ENCODE assay signal across 21 cellular contexts in genomic region chr22:23236026-23236425, GRCh38. TPM values are rescaled to one million over a fixed set of nuclear protein-coding genes. Genes with fewer than 3 reads are reported as not detected.
DNase-seq lines count a peak whose midpoint lies in the region; ATAC-seq lines count a peak whose summit lies in the region.
"Had no signal": no experiment of that assay in that cellular context is flagged by ENCODE, and none has a peak within 500 bp of the region (broad histone marks: within the 10 kb centered on the region; RNA-seq: fewer than 3 reads in every experiment).

No MANE protein-coding gene starts in this region.

- H3K9me3 Mint-ChIP-seq in activated T-cell treated with anti-CD3 and anti-CD28 coated beads, Interleukin-2, amount 50 U/mL, for 24 hours, result no peaks in the 10 kb centered on the region
- no peaks in the 10 kb centered on the region for H3K9me3 Mint-ChIP-seq in effector memory CD8-positive, alpha-beta T cell

- H2BK12ac ChIP-seq in mesenchymal stem cell (ENCODE audit: low read length in 2 of 2), result no peak overlapping the region

- H2BK5ac ChIP-seq in mesenchymal stem cell (ENCODE audit: low read depth, low read length, poor library complexity, severe bottlenecking), result no peak overlapping the region

- H3K79me1 ChIP-seq in mesenchymal stem cell (replicated peaks; ENCODE audit: low read length, poor library complexity, severe bottlenecking), result peaks cover 58% of the 10 kb centered on the region

- H3K36me3 Mint-ChIP-seq in activated T-cell treated with anti-CD3 and anti-CD28 coated beads, Interleukin-2, amount 50 U/mL, for 24 hours (ENCODE audit: low read depth), result peaks cover 32% of the 10 kb centered on the region
- H3K36me3 Mint-ChIP-seq in effector memory CD8-positive, alpha-beta T cell (ENCODE audit: insufficient read depth), result peaks cover 14% of the 10 kb centered on the region

- H3K36me3 ChIP-seq in SJCRH30 (no peaks in the 10 kb centered on the region), stomach smooth muscle (ENCODE audit: control insufficient read depth in 2 of 2, insufficient read depth in 2 of 2, low read length in 2 of 2) (no peaks in the 10 kb centered on the region), mesenchymal stem cell (ENCODE audit: control insufficient read depth in 1 of 2, insufficient read depth in 2 of 2, low read depth in 1 of 2, low read length in 2 of 2) (peaks cover 0 to 6% of the 10 kb centered on the region in 2 experiments)
- H3K36me3 ChIP-seq: upper lobe of left lung had no signal

- H4K8ac ChIP-seq in mesenchymal stem cell (ENCODE audit: low read length), result no peak overlapping the region

- H3K4ac ChIP-seq in mesenchymal stem cell (ENCODE audit: low read depth in 1 of 2, low read length in 2 of 2), result no peak overlapping the region

- peaks cover 84% of the 10 kb centered on the region for H3K4me1 Mint-ChIP-seq in activated T-cell treated with anti-CD3 and anti-CD28 coated beads, Interleukin-2, amount 50 U/mL, for 24 hours (ENCODE audit: low read depth)
- H3K4me1 Mint-ChIP-seq in effector memory CD8-positive, alpha-beta T cell (ENCODE audit: low read depth in 2 of 2), result peaks cover 56 to 59% of the 10 kb centered on the region in 2 donors

- DNase-seq in activated T-cell treated with anti-CD3 and anti-CD28 coated beads, Interleukin-2, amount 50 U/mL, for 24 hours, result no peak
- no peak for DNase-seq in activated T-cell treated with anti-CD3 and anti-CD28 coated beads, Interleukin-2, amount 50 U/mL, for 48 hours
- DNase-seq in SJCRH30 (no peak), mesenchymal stem cell (no peak), cerebellum (ENCODE audit: low spot score) (no peak), RKO (ENCODE audit: low spot score) (no peak)
- DNase-seq in effector memory CD8-positive, alpha-beta T cell, result no peak
- DNase-seq: DND-41; kidney; NCI-H1048; NCI-H2081 treated with DMSO at 0.1 percent for 48 hours; NCI-H524; SHP77; stimulated activated CD4-positive, alpha-beta T cell treated with anti-CD3 and anti-CD28 coated beads, Interleukin-12 subunit alpha, Interleukin-12 subunit beta, amount 100 ng/mL, for 4 hours; T-helper 1 cell; upper lobe of left lung had no signal

- H3K9me3 ChIP-seq in SJCRH30 (replicated peaks), result no peaks in the 10 kb centered on the region
- H3K9me3 ChIP-seq in stomach smooth muscle (ENCODE audit: control insufficient read depth in 2 of 2, low read length in 2 of 2), result no peaks in the 10 kb centered on the region
- no peaks in the 10 kb centered on the region for H3K9me3 ChIP-seq in mesenchymal stem cell (ENCODE audit: control insufficient read depth, low read length)
- H3K9me3 ChIP-seq: upper lobe of left lung had no signal

- no peak overlapping the region for H4K91ac ChIP-seq in mesenchymal stem cell (ENCODE audit: low read length)

- no peak overlapping the region for H2AK5ac ChIP-seq in mesenchymal stem cell (ENCODE audit: low read length, severe bottlenecking)

- WGBS in mesenchymal stem cell, result 100% methylated on average over 1 of the region's 3 CpGs

- H3K9ac ChIP-seq in stomach smooth muscle (ENCODE audit: low read length in 2 of 2), result no peak overlapping the region
- H3K9ac ChIP-seq in mesenchymal stem cell (ENCODE audit: low read length), result no peak overlapping the region

- H2AFZ ChIP-seq in mesenchymal stem cell (ENCODE audit: low read depth, low read length), result no peak overlapping the region
- H2AFZ ChIP-seq: hepatocyte had no signal

- no peak overlapping the region for H3K18ac ChIP-seq in mesenchymal stem cell (ENCODE audit: low read depth in 1 of 2, low read length in 2 of 2)

- no peak overlapping the region for H3K4me2 ChIP-seq in mesenchymal stem cell (ENCODE audit: low read length, poor library complexity, severe bottlenecking)
- H3K4me2 ChIP-seq: hepatocyte had no signal

- H3K27ac Mint-ChIP-seq in activated T-cell treated with anti-CD3 and anti-CD28 coated beads, Interleukin-2, amount 50 U/mL, for 24 hours, result peak overlapping the region; percentile 89
- H3K27ac Mint-ChIP-seq in effector memory CD8-positive, alpha-beta T cell, result peak overlapping the region; percentile 84 to 91
- H3K27ac Mint-ChIP-seq: activated T-helper 2 cell treated with anti-CD3 and anti-CD28 coated beads, Interferon-gamma antibody, Interleukin-2, Interleukin-4, amounts not matched to agents 10 μg/mL and 5 μg/mL and 100 μg/mL, durations not matched to agents 14 hours and 24 hours and 36 hours had no signal

- peak overlapping the region; percentile 75 for H3K27ac ChIP-seq in SJCRH30
- peak overlapping the region; percentile 41 for H3K27ac ChIP-seq in stomach smooth muscle (ENCODE audit: low read length)
- H3K27ac ChIP-seq in mesenchymal stem cell (ENCODE audit: low read length, poor library complexity, severe bottlenecking), result no peak overlapping the region
- H3K27ac ChIP-seq: hepatocyte, upper lobe of left lung, VCaP had no signal

- H3K4me3 ChIP-seq in SJCRH30 (no peak overlapping the region), stomach smooth muscle (ENCODE audit: low read length in 2 of 2) (no peak overlapping the region), mesenchymal stem cell (ENCODE audit: insufficient read depth in 1 of 2, low read depth in 1 of 2, low read length in 2 of 2) (no peak overlapping the region)
- H3K4me3 ChIP-seq: hepatocyte, upper lobe of left lung had no signal

- H3K27me3 ChIP-seq in SJCRH30 (no peaks in the 10 kb centered on the region), stomach smooth muscle (ENCODE audit: control insufficient read depth in 1 of 2, insufficient read depth in 2 of 2, low read length in 2 of 2) (no peaks in the 10 kb centered on the region), mesenchymal stem cell (ENCODE audit: control insufficient read depth in 1 of 2, insufficient read depth in 1 of 2, low read length in 2 of 2) (no peaks in the 10 kb centered on the region)
- H3K27me3 ChIP-seq: hepatocyte, upper lobe of left lung had no signal

- H3K4me1 ChIP-seq in SJCRH30 (peaks cover 60% of the 10 kb centered on the region), stomach smooth muscle (ENCODE audit: control insufficient read depth, insufficient read depth, low read length) (peaks cover 61% of the 10 kb centered on the region), mesenchymal stem cell (ENCODE audit: control insufficient read depth, insufficient read depth, low read depth, low read length) (peaks cover 51% of the 10 kb centered on the region)

- no peak overlapping the region for H3K23ac ChIP-seq in mesenchymal stem cell (ENCODE audit: low read length in 2 of 2)

- no peak overlapping the region for H2BK15ac ChIP-seq in mesenchymal stem cell (ENCODE audit: low read depth, poor library complexity, severe bottlenecking)

- no peak overlapping the region for H3K4me3 Mint-ChIP-seq in activated T-cell treated with anti-CD3 and anti-CD28 coated beads, Interleukin-2, amount 50 U/mL, for 24 hours
- peak overlapping the region in 1 of 2 donors; percentile 22 for H3K4me3 Mint-ChIP-seq in effector memory CD8-positive, alpha-beta T cell
- H3K4me3 Mint-ChIP-seq: nephron had no signal

- H2BK120ac ChIP-seq in mesenchymal stem cell (ENCODE audit: low read depth, low read length), result no peak overlapping the region

- H3K14ac ChIP-seq in mesenchymal stem cell (ENCODE audit: low read length in 2 of 2), result no peak overlapping the region

- ATAC-seq in effector memory CD8-positive, alpha-beta T cell (replicated peaks), result no peak

- H3K27me3 Mint-ChIP-seq in activated T-cell treated with anti-CD3 and anti-CD28 coated beads, Interleukin-2, amount 50 U/mL, for 24 hours, result no peaks in the 10 kb centered on the region
- H3K27me3 Mint-ChIP-seq in effector memory CD8-positive, alpha-beta T cell, result no peaks in the 10 kb centered on the region

RNA-seq across cellular contexts. Expression of gene BCR, which starts 55.7 kb away (rescaled TPM):
- 24.9 and 27.2 TPM in 2 replicates for total RNA-seq in SJCRH30 (2014; rRNA removed; shearing (Covaris generic))
- polyA plus RNA-seq in mesenchymal stem cell (2013, experiment 1 of 2), result 7.3 TPM
- 7.1 TPM for polyA plus RNA-seq in mesenchymal stem cell (2013, experiment 2 of 2)
- total RNA-seq in cerebellum, result 57.5 TPM
